In the genomic region with DNA sequence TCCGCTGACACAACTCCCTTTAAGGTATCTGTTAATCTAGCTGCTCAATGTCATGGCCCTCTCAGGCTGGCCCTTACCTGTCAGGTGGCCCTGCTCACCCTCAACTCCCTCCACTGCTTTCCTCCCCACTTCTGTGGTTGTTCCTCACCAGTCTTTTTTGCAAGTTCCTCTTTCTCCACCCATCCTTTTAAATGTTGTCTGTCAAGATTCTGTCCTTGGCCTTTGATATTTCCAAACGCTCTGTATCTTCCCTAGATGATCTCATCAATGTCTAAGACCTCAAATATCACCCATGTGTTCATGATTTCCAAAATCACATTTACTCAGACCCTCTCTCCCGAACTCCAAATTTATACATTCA, we compare ENCODE assay signal across 2 cellular contexts.
TF ChIP-seq lines count a peak whose summit lies in the region.

No MANE protein-coding gene starts in this region.

TF ChIP-seq in IMR-90, 13 proteins besides CTCF, POLR2A, EP300 and RAD21 (continued from another document):
- TF ChIP-seq MAFK (IDR thresholded peaks at IDR 0.05; ENCODE audit: low read depth, low read length) (no peak), CEBPB (IDR thresholded peaks at IDR 0.05; ENCODE audit: low read depth, low read length) (no peak), BHLHE40 (IDR thresholded peaks at IDR 0.05; ENCODE audit: low read depth, low read length) (no peak), MAZ (IDR thresholded peaks at IDR 0.05; ENCODE audit: borderline replicate concordance, low read depth, low read length) (no peak), NFE2L2 (IDR thresholded peaks at IDR 0.05; ENCODE audit: low read depth, low read length) (no peak), RFX5 (IDR thresholded peaks at IDR 0.05; ENCODE audit: low read depth, low read length) (no peak)
- TF ChIP-seq, protein P1, sequence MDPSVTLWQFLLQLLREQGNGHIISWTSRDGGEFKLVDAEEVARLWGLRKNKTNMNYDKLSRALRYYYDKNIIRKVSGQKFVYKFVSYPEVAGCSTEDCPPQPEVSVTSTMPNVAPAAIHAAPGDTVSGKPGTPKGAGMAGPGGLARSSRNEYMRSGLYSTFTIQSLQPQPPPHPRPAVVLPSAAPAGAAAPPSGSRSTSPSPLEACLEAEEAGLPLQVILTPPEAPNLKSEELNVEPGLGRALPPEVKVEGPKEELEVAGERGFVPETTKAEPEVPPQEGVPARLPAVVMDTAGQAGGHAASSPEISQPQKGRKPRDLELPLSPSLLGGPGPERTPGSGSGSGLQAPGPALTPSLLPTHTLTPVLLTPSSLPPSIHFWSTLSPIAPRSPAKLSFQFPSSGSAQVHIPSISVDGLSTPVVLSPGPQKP (IDR thresholded peaks at IDR 0.05; ENCODE audit: borderline replicate concordance, low read depth, low read length) = no peak
- TF ChIP-seq, protein P2, sequence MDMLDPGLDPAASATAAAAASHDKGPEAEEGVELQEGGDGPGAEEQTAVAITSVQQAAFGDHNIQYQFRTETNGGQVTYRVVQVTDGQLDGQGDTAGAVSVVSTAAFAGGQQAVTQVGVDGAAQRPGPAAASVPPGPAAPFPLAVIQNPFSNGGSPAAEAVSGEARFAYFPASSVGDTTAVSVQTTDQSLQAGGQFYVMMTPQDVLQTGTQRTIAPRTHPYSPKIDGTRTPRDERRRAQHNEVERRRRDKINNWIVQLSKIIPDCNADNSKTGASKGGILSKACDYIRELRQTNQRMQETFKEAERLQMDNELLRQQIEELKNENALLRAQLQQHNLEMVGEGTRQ (IDR thresholded peaks at IDR 0.05; ENCODE audit: low read depth, low read length) = no peak

TF ChIP-seq in liver, 16 proteins besides CTCF, POLR2A, EP300 and RAD21 (continued from another document):
- TF ChIP-seq, protein P3, sequence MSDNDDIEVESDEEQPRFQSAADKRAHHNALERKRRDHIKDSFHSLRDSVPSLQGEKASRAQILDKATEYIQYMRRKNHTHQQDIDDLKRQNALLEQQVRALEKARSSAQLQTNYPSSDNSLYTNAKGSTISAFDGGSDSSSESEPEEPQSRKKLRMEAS (IDR thresholded peaks at IDR 0.05) = no peak
